In the genomic region with DNA sequence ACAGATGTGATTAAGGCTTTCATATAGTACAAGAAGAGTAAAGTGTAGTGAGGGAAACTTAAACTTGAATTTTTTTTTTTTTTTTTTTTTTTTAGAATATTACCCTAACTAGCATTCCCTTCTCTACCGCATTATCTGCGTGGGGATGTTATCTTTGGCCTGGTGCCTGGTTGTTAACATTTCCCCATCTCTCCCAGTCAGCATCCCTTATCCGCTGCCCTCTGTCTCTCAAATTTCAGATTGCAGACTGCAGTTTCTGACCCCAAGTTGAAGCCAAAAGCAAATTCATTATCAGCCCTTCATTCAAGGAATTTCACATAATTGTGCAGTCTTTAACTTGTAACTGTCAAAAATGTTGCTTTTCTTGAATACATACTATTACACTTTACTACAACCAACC, we compare ENCODE assay signal across 10 cellular contexts.
DNase-seq lines count a peak whose midpoint lies in the region; ATAC-seq, FAIRE-seq and TF ChIP-seq lines count a peak whose summit lies in the region.
"Had no signal": no experiment of that assay in that cellular context is flagged by ENCODE, and none has a peak within 500 bp of the region (broad histone marks: within the 10 kb centered on the region; RNA-seq: fewer than 3 reads in every experiment).

No MANE protein-coding gene starts in this region.

- no peaks in the 10 kb centered on the region for H3K36me3 ChIP-seq in MG63
- no peaks in the 10 kb centered on the region for H3K36me3 ChIP-seq in H1 (ENCODE audit: control insufficient read depth in 2 of 4, insufficient read depth in 4 of 4, low read length in 3 of 4)
- no peaks in the 10 kb centered on the region for H3K36me3 ChIP-seq in osteoblast (ENCODE audit: insufficient read depth, low read length)

- H3K27me3 Mint-ChIP-seq in immature natural killer cell (ENCODE audit: low read depth in 3 of 3) = no peaks in the 10 kb centered on the region
- H3K27me3 Mint-ChIP-seq in natural killer cell treated with Interleukin-12 subunit alpha and Interleukin-12 subunit beta and Interleukin-15 and Interleukin-18, amount 100 ng/mL, for 72 hours = no peaks in the 10 kb centered on the region
- H3K27me3 Mint-ChIP-seq: activated CD4-positive, alpha-beta memory T cell treated with anti-CD3 and anti-CD28 coated beads, Interleukin-2, amount 10 ng/mL, durations not matched to agents 7 days and 5 days; dendritic cell treated with granulocyte-macrophage colony-stimulating factor and Interleukin-4, amounts not matched to agents 40 ng/mL and 50 ng/mL, for 4 days had no signal

- no peak overlapping the region for H2BK5ac ChIP-seq in H1 (ENCODE audit: low read depth, low read length)

- peak; percentile 4 for DNase-seq in GM13976 (ENCODE audit: low spot score)
- DNase-seq in MG63 = peak; percentile 12
- no peak for DNase-seq in H1 (ENCODE audit: low read depth in 1 of 2, low spot score in 2 of 2)
- DNase-seq in osteoblast (ENCODE audit: insufficient read length, low spot score, missing footprints) = no peak
- DNase-seq in immature natural killer cell = no peak
- no peak for DNase-seq in natural killer cell treated with Interleukin-12 subunit alpha and Interleukin-12 subunit beta and Interleukin-15 and Interleukin-18, amount 100 ng/mL, for 72 hours (ENCODE audit: low spot score)
- DNase-seq: activated CD4-positive, alpha-beta memory T cell treated with anti-CD3 and anti-CD28 coated beads, Interleukin-2, amount 10 ng/mL, durations not matched to agents 7 days and 5 days; NCI-H2107 had no signal

- no peak overlapping the region for H4K5ac ChIP-seq in H1 (ENCODE audit: insufficient read length, low read depth, low read length)

- H3K14ac ChIP-seq in H1 (ENCODE audit: insufficient read length) = no peak overlapping the region

- H4K8ac ChIP-seq in H1 (ENCODE audit: extremely low read depth, insufficient read depth, low read length) = no peak overlapping the region

- no peak overlapping the region for H2BK15ac ChIP-seq in H1 (ENCODE audit: low read length)

- H3K9me3 Mint-ChIP-seq in immature natural killer cell = peaks cover 0 to 12% (median 6%) of the 10 kb centered on the region in 6 donors
- peaks cover 5% of the 10 kb centered on the region for H3K9me3 Mint-ChIP-seq in natural killer cell treated with Interleukin-12 subunit alpha and Interleukin-12 subunit beta and Interleukin-15 and Interleukin-18, amount 100 ng/mL, for 72 hours
- H3K9me3 Mint-ChIP-seq: activated CD4-positive, alpha-beta memory T cell treated with anti-CD3 and anti-CD28 coated beads, Interleukin-2, amount 10 ng/mL, durations not matched to agents 7 days and 5 days; dendritic cell treated with granulocyte-macrophage colony-stimulating factor and Interleukin-4, amounts not matched to agents 40 ng/mL and 50 ng/mL, for 4 days had no signal

- ATAC-seq in natural killer cell treated with Interleukin-12 subunit alpha and Interleukin-12 subunit beta and Interleukin-15 and Interleukin-18, amount 100 ng/mL, for 72 hours = no peak
- ATAC-seq in HG03378 (IDR thresholded peaks at IDR 0.05; ENCODE audit: unreplicated experiment) = no peak

- in situ Hi-C loops in GM13976 (cut with MboI; ENCODE audit: low sequenced_read_pairs, unreplicated experiment) = no loop called here

- peaks cover 2% of the 10 kb centered on the region; the same call in 1 of the 2 replicates for H3K27me3 ChIP-seq in MG63
- H3K27me3 ChIP-seq in H1 (replicated peaks in 1 of 4; ENCODE audit: control insufficient read depth in 3 of 4, extremely low read depth in 1 of 4, insufficient read depth in 3 of 4, low read length in 3 of 4) = no peaks in the 10 kb centered on the region
- H3K27me3 ChIP-seq in osteoblast (ENCODE audit: insufficient read depth, low read length) = no peaks in the 10 kb centered on the region

- H3K4me1 ChIP-seq in H1 (replicated peaks in 1 of 4; ENCODE audit: control insufficient read depth in 3 of 4, insufficient read depth in 4 of 4, low read length in 3 of 4) (peaks cover 0 to 2% (median 0%) of the 10 kb centered on the region in 4 experiments; a peak in 2 of 7 replicates), osteoblast (ENCODE audit: insufficient read depth, low read length) (no peaks in the 10 kb centered on the region)

- WGBS in H1 (ENCODE audit: extremely low coverage in 1 of 2, insufficient coverage in 1 of 2, insufficient read length in 1 of 2, insufficient replicate concordance in 2 of 2, low coverage in 1 of 2, low lambda C conversion rate in 2 of 2, missing lambda C conversion rate in 1 of 2), 2 experiments = 60% methylated on average over 3 of the region's 3 CpGs; no CpG with 5 or more reads in 1 of the 2 experiments

- H3K4me3 ChIP-seq in MG63 (no peak overlapping the region), H1 (ENCODE audit: extremely low read depth in 1 of 4, insufficient read depth in 2 of 4, low read depth in 3 of 4, low read length in 4 of 4) (no peak overlapping the region), osteoblast (ENCODE audit: insufficient read depth, low read length) (no peak overlapping the region)

- H3K23me2 ChIP-seq in H1 (ENCODE audit: low read depth, low read length) = no peaks in the 10 kb centered on the region

- H3K23ac ChIP-seq in H1 (ENCODE audit: insufficient read length) = no peak overlapping the region

- H4K91ac ChIP-seq in H1 (replicated peaks; ENCODE audit: insufficient read length, low read length) = no peak overlapping the region

- H3K4me2 ChIP-seq in H1 (ENCODE audit: insufficient read depth in 1 of 2, low read depth in 2 of 2, low read length in 2 of 2) (no peak overlapping the region), osteoblast (ENCODE audit: insufficient read depth, low read length) (no peak overlapping the region)

- TF ChIP-seq RAD21 in H1 (IDR thresholded peaks at IDR 0.05 in 1 of 2, conservative IDR thresholded peaks at IDR 0.05 in 1 of 2; ENCODE audit: low read depth in 2 of 2, low read length in 2 of 2) = peak; percentile 35 to 48; a peak in 3 of 4 replicates

- no peak for FAIRE-seq in H1 (lab: Jason Lieb, UNC)

- H3K27ac ChIP-seq in H1 (ENCODE audit: low read depth, low read length) (no peak overlapping the region), osteoblast (ENCODE audit: low read depth, low read length) (no peak overlapping the region)

- H2BK120ac ChIP-seq in H1 (replicated peaks; ENCODE audit: low read depth, low read length) = no peak overlapping the region

- H3K36me3 Mint-ChIP-seq in immature natural killer cell = no peaks in the 10 kb centered on the region
- H3K36me3 Mint-ChIP-seq in natural killer cell treated with Interleukin-12 subunit alpha and Interleukin-12 subunit beta and Interleukin-15 and Interleukin-18, amount 100 ng/mL, for 72 hours = peaks cover 6% of the 10 kb centered on the region

- POLR2A ChIA-PET in H1 (lab: Charles Lee; ENCODE audit: partially characterized antibody) = no interaction called here

- H3K79me2 ChIP-seq in H1 (ENCODE audit: control insufficient read depth in 1 of 2, insufficient read depth in 2 of 2, low read length in 2 of 2) (no peaks in the 10 kb centered on the region), osteoblast (ENCODE audit: insufficient read depth, low read length) (no peaks in the 10 kb centered on the region)

- no peak overlapping the region for H2BK12ac ChIP-seq in H1 (ENCODE audit: low read depth, low read length)

- H2BK20ac ChIP-seq in H1 (ENCODE audit: low read length) = no peak overlapping the region

- no peak overlapping the region for H2AK5ac ChIP-seq in H1 (ENCODE audit: low read depth, low read length)

- H3K27ac Mint-ChIP-seq in immature natural killer cell = no peak overlapping the region
- H3K27ac Mint-ChIP-seq in natural killer cell treated with Interleukin-12 subunit alpha and Interleukin-12 subunit beta and Interleukin-15 and Interleukin-18, amount 100 ng/mL, for 72 hours = no peak overlapping the region
- H3K27ac Mint-ChIP-seq: activated CD4-positive, alpha-beta memory T cell treated with anti-CD3 and anti-CD28 coated beads, Interleukin-2, amount 10 ng/mL, durations not matched to agents 7 days and 5 days; dendritic cell treated with granulocyte-macrophage colony-stimulating factor and Interleukin-4, amounts not matched to agents 40 ng/mL and 50 ng/mL, for 4 days had no signal

- no peak overlapping the region for H3K56ac ChIP-seq in H1 (replicated peaks; ENCODE audit: insufficient read length, low read depth, low read length)

- CTCF ChIA-PET in H1 (lab: Charles Lee; ENCODE audit: partially characterized antibody) = interaction anchor here (1.9 kb wide), 1 partner anchor 31 kb away, joined by 4 read pairs; no protein-coding TSS in a partner anchor

- H2AFZ ChIP-seq in H1 (ENCODE audit: low read length) (no peak overlapping the region), osteoblast (ENCODE audit: low read length) (no peak overlapping the region)

- H3K4me1 Mint-ChIP-seq in immature natural killer cell = no peaks in the 10 kb centered on the region
- H3K4me1 Mint-ChIP-seq in natural killer cell treated with Interleukin-12 subunit alpha and Interleukin-12 subunit beta and Interleukin-15 and Interleukin-18, amount 100 ng/mL, for 72 hours (ENCODE audit: low read depth in 2 of 2) = no peaks in the 10 kb centered on the region
- H3K4me1 Mint-ChIP-seq: activated CD4-positive, alpha-beta memory T cell treated with anti-CD3 and anti-CD28 coated beads, Interleukin-2, amount 10 ng/mL, durations not matched to agents 7 days and 5 days had no signal

- no peak for TF ChIP-seq EP300 in H1 (IDR thresholded peaks at IDR 0.05; ENCODE audit: borderline replicate concordance in 1 of 2, low read depth in 2 of 2, low read length in 2 of 2)

- TF ChIP-seq CTCF in GM13976 (IDR thresholded peaks at IDR 0.05; ENCODE audit: borderline replicate concordance, control extremely low read depth, extremely low read depth, insufficient read depth, missing control alignments) (no peak), H1 (IDR thresholded peaks at IDR 0.05; ENCODE audit: control extremely low read depth in 1 of 3, insufficient read depth in 1 of 3, low read depth in 1 of 3, low read length in 3 of 3) (peak; percentile 2 to 57 (median 29); a peak in 3 of 4 replicates), osteoblast (IDR thresholded peaks at IDR 0.05; ENCODE audit: extremely low read depth, low read depth, low read length) (peak; percentile 41)

- no peak overlapping the region for H3K18ac ChIP-seq in H1 (ENCODE audit: extremely low read depth, low read length)

- TF ChIP-seq POLR2A in H1 (IDR thresholded peaks at IDR 0.05; ENCODE audit: control extremely low read depth in 1 of 2, low read depth in 2 of 2, low read length in 2 of 2) = no peak

- H3K79me1 ChIP-seq in H1 (ENCODE audit: low read depth, low read length) = no peaks in the 10 kb centered on the region

- H4K20me1 ChIP-seq in H1 (replicated peaks in 1 of 2; ENCODE audit: control insufficient read depth in 1 of 2, insufficient read depth in 2 of 2, low read length in 2 of 2) (no peaks in the 10 kb centered on the region), osteoblast (ENCODE audit: insufficient read depth, low read length) (no peaks in the 10 kb centered on the region)

- H3K9ac ChIP-seq in H1 (replicated peaks in 1 of 4; ENCODE audit: extremely low read depth in 1 of 4, low read depth in 3 of 4, low read length in 3 of 4) = no peak overlapping the region

- H3K4ac ChIP-seq in H1 (replicated peaks; ENCODE audit: insufficient read length, low read depth, low read length) = no peak overlapping the region

- H3K4me3 Mint-ChIP-seq in immature natural killer cell = no peak overlapping the region
- H3K4me3 Mint-ChIP-seq in natural killer cell treated with Interleukin-12 subunit alpha and Interleukin-12 subunit beta and Interleukin-15 and Interleukin-18, amount 100 ng/mL, for 72 hours = no peak overlapping the region
- H3K4me3 Mint-ChIP-seq: activated CD4-positive, alpha-beta memory T cell treated with anti-CD3 and anti-CD28 coated beads, Interleukin-2, amount 10 ng/mL, durations not matched to agents 7 days and 5 days; dendritic cell treated with granulocyte-macrophage colony-stimulating factor and Interleukin-4, amounts not matched to agents 40 ng/mL and 50 ng/mL, for 4 days had no signal

- no peaks in the 10 kb centered on the region for H3K9me3 ChIP-seq in MG63
- no peaks in the 10 kb centered on the region; a peak in 1 of 4 replicates for H3K9me3 ChIP-seq in H1 (ENCODE audit: insufficient read depth in 2 of 2, low read depth in 1 of 2, low read length in 1 of 2)
- no peaks in the 10 kb centered on the region for H3K9me3 ChIP-seq in osteoblast (ENCODE audit: low read depth, low read length)

Comparison
In these comparisons a context has a peak if more than half of its experiments do, and no peak if none do; other contexts are left out.
1. DNase-seq: peak in GM13976 (single experiment) and MG63 (single experiment); none in H1 (0 of 2), osteoblast (single experiment), immature natural killer cell (0 of 3) and natural killer cell treated with Interleukin-12 subunit alpha and Interleukin-12 subunit beta and Interleukin-15 and Interleukin-18, amount 100 ng/mL, for 72 hours (single experiment).